Comparison of ENCODE assay signal across 7 cellular contexts in the genomic region with DNA sequence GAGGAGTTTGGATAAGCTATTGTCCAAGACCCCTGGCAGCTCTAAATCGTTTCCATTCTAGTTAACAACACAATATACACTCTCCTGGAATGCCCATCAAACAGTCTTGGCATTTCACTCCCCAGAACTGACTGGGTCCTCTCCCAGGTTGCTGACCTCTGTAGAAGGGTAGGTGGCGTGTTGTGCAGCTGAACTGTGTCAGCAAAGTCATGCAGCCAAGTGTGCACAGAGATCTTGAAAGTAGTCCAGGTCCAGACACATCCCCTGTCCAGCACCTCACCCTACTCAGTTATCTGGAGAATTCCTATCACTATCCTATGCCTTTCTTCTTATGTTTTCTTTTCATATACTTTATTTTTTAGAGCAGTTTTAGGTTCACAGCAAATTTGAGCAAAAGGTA.
"Had no signal": no experiment of that assay in that cellular context is flagged by ENCODE, and none has a peak within 500 bp of the region (broad histone marks: within the 10 kb centered on the region; RNA-seq: fewer than 3 reads in every experiment).

No MANE protein-coding gene starts in this region.

- DNase-seq: GM23248, GOT3, H7, HCEC 1CT, IMR-90, KG1 had no signal

- H3K4me3 ChIP-seq: GM23248, K562 had no signal

- ATAC-seq: K562 had no signal

- H3K9ac ChIP-seq: GM23248 had no signal

- H2AFZ ChIP-seq: GM23248 had no signal

- H3K27ac ChIP-seq: GM23248 had no signal
